8 cellular contexts compared by ENCODE assay signal in genomic region chr2:38751847-38752410, GRCh38. TPM values are rescaled to one million over a fixed set of nuclear protein-coding genes. Genes with fewer than 3 reads are reported as not detected.
A peak's percentile ranks its signal among the peaks of the same experiment; 100 is the strongest.
DNase-seq lines count a peak whose midpoint lies in the region; ATAC-seq, FAIRE-seq and TF ChIP-seq lines count a peak whose summit lies in the region.

No MANE protein-coding gene starts in this region.

- CTCF ChIA-PET in HepG2 (lab: Yijun Ruan, JAX; ENCODE audit: low intra/inter-chr PET ratio, low total read pairs): no interaction called here

- peaks cover 33% of the 10 kb centered on the region for H4K20me1 ChIP-seq in HepG2 (ENCODE audit: insufficient read depth, low read length)

- intact Hi-C loops in HepG2 (cut with micrococcal nuclease; ENCODE audit: unreplicated experiment): loop anchor here (10.0 kb wide), 1 partner anchor 373 kb away; the partner anchor contains the start of gene SOS1

- no peak for TF ChIP-seq CTCF in GM06990 (IDR thresholded peaks at IDR 0.05; ENCODE audit: insufficient read depth, low read length, poor library complexity, severe bottlenecking)
- no peak for TF ChIP-seq CTCF in HepG2 (CRISPR knock-in tag; IDR thresholded peaks at IDR 0.05)
- no peak for TF ChIP-seq CTCF in thoracic aorta (IDR thresholded peaks at IDR 0.05)

- FAIRE-seq in HepG2 (lab: Jason Lieb, UNC): no peak

- 41% methylated on average over 8 of the region's 8 CpGs for WGBS in HepG2 (ENCODE audit: low lambda C conversion rate)

- H3K27ac ChIP-seq in angular gyrus (ENCODE audit: low read depth, low read length) (peak overlapping the region; percentile 92), HepG2 (ENCODE audit: extremely low read length, insufficient read depth, low read length) (peak overlapping the region; percentile 87), thoracic aorta (peak overlapping the region; percentile 95 to 97)

- H2AFZ ChIP-seq in HepG2 (ENCODE audit: low read length): peak overlapping the region; percentile 83

- DNase-seq in GM06990 (ENCODE audit: extremely low read depth, insufficient read length): no peak
- DNase-seq in Jurkat, Clone E6-1 (ENCODE audit: low read depth, low spot score): peak; percentile 20
- DNase-seq in HepG2 (ENCODE audit: low spot score): peak; percentile 45
- DNase-seq in thoracic aorta (ENCODE audit: low spot score): no peak
- DNase-seq in dermis blood vessel endothelial cell: no peak

- TSS peak; percentile 74 for BruUV-seq in HepG2 (replicated peaks; lab: Mats Ljungman, UMichigan)

- H3K4me1 ChIP-seq in HepG2 (ENCODE audit: insufficient read depth, low read length): peaks cover 55% of the 10 kb centered on the region
- peaks cover 19 to 42% of the 10 kb centered on the region in 2 donors for H3K4me1 ChIP-seq in thoracic aorta (ENCODE audit: control insufficient read depth in 1 of 2, low read depth in 2 of 2)

- peak overlapping the region; percentile 82 for H3K4me2 ChIP-seq in HepG2 (ENCODE audit: low read depth, low read length)

- TF ChIP-seq EP300 in HepG2 (IDR thresholded peaks at IDR 0.05; ENCODE audit: low read depth in 2 of 2, low read length in 2 of 2) (no peak), HepG2 (CRISPR knock-in tag; IDR thresholded peaks at IDR 0.05; ENCODE audit: borderline replicate concordance) (no peak)

- peak overlapping the region; percentile 65 for H3K4me3 ChIP-seq in GM06990 (replicated peaks; ENCODE audit: low read depth, low read length)
- H3K4me3 ChIP-seq in Jurkat, Clone E6-1 (ENCODE audit: low read length): peak overlapping the region; percentile 84
- H3K4me3 ChIP-seq in HepG2 (replicated peaks in 1 of 3; ENCODE audit: insufficient read depth in 1 of 3, low read depth in 2 of 3, low read length in 3 of 3): peak overlapping the region; percentile 53 to 94 (median 60)
- H3K4me3 ChIP-seq in thoracic aorta: peak overlapping the region; percentile 93

- in situ Hi-C loops in HepG2 (cut with HindIII; ENCODE audit: extremely low pct_ligation_motif_present, low pct_unique_long_range_greater_than_20kb): no loop called here

- TF ChIP-seq RAD21 in HepG2 (CRISPR knock-in tag; IDR thresholded peaks at IDR 0.05): no peak

- H3K36me3 ChIP-seq in GM06990 (ENCODE audit: control insufficient read depth, insufficient read depth, low read length): peaks cover 13% of the 10 kb centered on the region
- peaks cover 9 to 22% of the 10 kb centered on the region in 2 experiments for H3K36me3 ChIP-seq in HepG2 (replicated peaks in 1 of 2; ENCODE audit: control insufficient read depth in 1 of 2, insufficient read depth in 2 of 2, low read length in 2 of 2)
- H3K36me3 ChIP-seq in thoracic aorta: peaks cover 22% of the 10 kb centered on the region

- ATAC-seq in HepG2: peak; percentile 42
- no peak for ATAC-seq in thoracic aorta (ENCODE audit: insufficient number of reproducible peaks, low FRiP score, low read depth)
- no peak for ATAC-seq in GM18505 (IDR thresholded peaks at IDR 0.05; ENCODE audit: unreplicated experiment)
- no peak for ATAC-seq in HG03520 (IDR thresholded peaks at IDR 0.05; ENCODE audit: unreplicated experiment)

- H3K9ac ChIP-seq in HepG2 (ENCODE audit: insufficient read depth, low read depth, low read length): peak overlapping the region; percentile 96

- no peaks in the 10 kb centered on the region for H3K27me3 ChIP-seq in GM06990 (replicated peaks; ENCODE audit: control insufficient read depth, insufficient read depth, low read length)
- H3K27me3 ChIP-seq in HepG2 (ENCODE audit: control insufficient read depth in 1 of 2, insufficient read depth in 2 of 2, low read length in 2 of 2): no peaks in the 10 kb centered on the region; a peak in 1 of 5 replicates
- no peaks in the 10 kb centered on the region for H3K27me3 ChIP-seq in thoracic aorta (replicated peaks; ENCODE audit: insufficient read depth)

- H3K79me2 ChIP-seq in HepG2 (ENCODE audit: insufficient read depth, low read length): peaks cover 42% of the 10 kb centered on the region

- no peaks in the 10 kb centered on the region for H3K9me3 ChIP-seq in HepG2 (ENCODE audit: low read length)
- H3K9me3 ChIP-seq in thoracic aorta: no peaks in the 10 kb centered on the region

- POLR2A ChIA-PET in HepG2 (lab: Yijun Ruan, JAX): interaction anchor here (0.6 to 2.6 kb wide), 68 partner anchors 8 to 1595 kb away, joined by 3 to 92 read pairs (median 4); partner anchors contain the start of genes CEBPZ, DHX57, EIF2AK2 and GALM

- no peak for TF ChIP-seq POLR2A in HepG2 (IDR thresholded peaks at IDR 0.05; ENCODE audit: insufficient read depth in 1 of 2, low read depth in 2 of 2, low read length in 2 of 2)
- TF ChIP-seq POLR2A in GM18505 (IDR thresholded peaks at IDR 0.05; ENCODE audit: borderline replicate concordance, extremely low read depth, insufficient read depth, insufficient read length): no peak

TF ChIP-seq in HepG2, 621 proteins besides CTCF, POLR2A, EP300 and RAD21 (continues in another document):
- TF ChIP-seq SIN3A (IDR thresholded peaks at IDR 0.05; ENCODE audit: borderline replicate concordance, low read depth, low read length) (no peak), ZNF121 (CRISPR knock-in tag; IDR thresholded peaks at IDR 0.05) (no peak), ZNF775 (CRISPR knock-in tag; IDR thresholded peaks at IDR 0.05; ENCODE audit: borderline replicate concordance) (0 out of 2 replicates have a peak, but pooled peaks have one; percentile 17), HIVEP1 (CRISPR knock-in tag; IDR thresholded peaks at IDR 0.05) (no peak), ZNF329 (CRISPR knock-in tag; IDR thresholded peaks at IDR 0.05; ENCODE audit: low read depth) (no peak), TBP (CRISPR knock-in tag; IDR thresholded peaks at IDR 0.05) (no peak), ATF5 (CRISPR knock-in tag; IDR thresholded peaks at IDR 0.05; ENCODE audit: low read depth) (no peak)

RNA-seq across cellular contexts. Expression of gene SRSF7, which starts 0.8 kb away (rescaled TPM):
- 374 TPM for polyA plus RNA-seq in Jurkat, Clone E6-1 (2012; ENCODE audit: insufficient read depth, insufficient read length)
- total RNA-seq in HepG2 (2016; rRNA removed; fragmentation: Illumina TruSeq; extraction: Trizol) (275 and 377 TPM in 2 replicates), thoracic aorta (100 to 1,000 TPM in 1 of 2 donors, 10 to 100 TPM in 1; 97.5 to 141 TPM), dermis blood vessel endothelial cell (145 and 170 TPM in 2 replicates)
- total RNA-seq in HepG2 (2016; cell fraction: cytosol; rRNA removed; fragmentation: Illumina TruSeq; extraction: Trizol; ENCODE audit: low read depth): 67.2 and 80.5 TPM in 2 replicates
- total RNA-seq in HepG2 (2016; cell fraction: insoluble cytoplasmic fraction; rRNA removed; fragmentation: Illumina TruSeq; extraction: Trizol): 285 and 392 TPM in 2 replicates
- 77.6 and 84.5 TPM in 2 replicates for total RNA-seq in HepG2 (2016; cell fraction: membrane; rRNA removed; fragmentation: Illumina TruSeq; extraction: Trizol)
- 186 and 191 TPM in 2 replicates for total RNA-seq in HepG2 (2016; cell fraction: nucleus; rRNA removed; fragmentation: Illumina TruSeq; extraction: Trizol)
- 154 and 172 TPM in 2 replicates for polyA plus RNA-seq in HepG2 (2011; rRNA removed)
- polyA plus RNA-seq in HepG2 (2011; cell fraction: cytosol; rRNA removed): 76.4 and 98.0 TPM in 2 replicates
- 231 and 316 TPM in 2 replicates for polyA plus RNA-seq in HepG2 (2011; cell fraction: nucleus; rRNA removed)
- 106 and 123 TPM in 2 replicates for polyA plus RNA-seq in HepG2 (2012)
- 48.7 and 55.5 TPM in 2 replicates for polyA plus RNA-seq in HepG2 (2016; cell fraction: cytosol; fragmentation: Illumina TruSeq; extraction: Trizol; ENCODE audit: low read depth)
- 378 and 417 TPM in 2 replicates for polyA plus RNA-seq in HepG2 (2016; cell fraction: insoluble cytoplasmic fraction; fragmentation: Illumina TruSeq; extraction: Trizol; ENCODE audit: low read depth)
- polyA plus RNA-seq in HepG2 (2016; cell fraction: membrane; fragmentation: Illumina TruSeq; extraction: Trizol; ENCODE audit: low read depth): 45.0 and 50.4 TPM in 2 replicates
- 359 and 362 TPM in 2 replicates for polyA plus RNA-seq in HepG2 (2016; cell fraction: nucleus; fragmentation: Illumina TruSeq; extraction: Trizol; ENCODE audit: insufficient read depth, low read depth)
- polyA minus RNA-seq in HepG2 (2011; rRNA and poly(A)+ RNA removed; ENCODE audit: low replicate concordance): 67.1 and 233 TPM in 2 replicates
- 41.8 and 45.7 TPM in 2 replicates for polyA minus RNA-seq in HepG2 (2011; cell fraction: cytosol; rRNA and poly(A)+ RNA removed)
- 175 and 230 TPM in 2 replicates for polyA minus RNA-seq in HepG2 (2011; cell fraction: nucleus; rRNA and poly(A)+ RNA removed)

RNA-seq across cellular contexts. Expression of gene GEMIN6, which starts 26.1 kb away (rescaled TPM):
- polyA plus RNA-seq in Jurkat, Clone E6-1 (2012; ENCODE audit: insufficient read depth, insufficient read length): 24.2 TPM
- total RNA-seq in HepG2 (2016; rRNA removed; fragmentation: Illumina TruSeq; extraction: Trizol) (43.2 and 62.7 TPM in 2 replicates), thoracic aorta (10 to 100 TPM in 1 of 2 donors, 1 to 10 TPM in 1; 7.7 to 10.6 TPM), dermis blood vessel endothelial cell (12.6 and 16.7 TPM in 2 replicates)
- total RNA-seq in HepG2 (2016; cell fraction: cytosol; rRNA removed; fragmentation: Illumina TruSeq; extraction: Trizol; ENCODE audit: low read depth): 12.7 and 14.8 TPM in 2 replicates
- total RNA-seq in HepG2 (2016; cell fraction: insoluble cytoplasmic fraction; rRNA removed; fragmentation: Illumina TruSeq; extraction: Trizol): 46.9 and 68.8 TPM in 2 replicates
- total RNA-seq in HepG2 (2016; cell fraction: membrane; rRNA removed; fragmentation: Illumina TruSeq; extraction: Trizol): 27.5 and 31.0 TPM in 2 replicates
- 11.9 and 15.9 TPM in 2 replicates for total RNA-seq in HepG2 (2016; cell fraction: nucleus; rRNA removed; fragmentation: Illumina TruSeq; extraction: Trizol)
- polyA plus RNA-seq in HepG2 (2011; rRNA removed): 13.0 and 14.4 TPM in 2 replicates
- 7.9 and 12.4 TPM in 2 replicates for polyA plus RNA-seq in HepG2 (2011; cell fraction: cytosol; rRNA removed)
- 1.6 and 3.7 TPM in 2 replicates for polyA plus RNA-seq in HepG2 (2011; cell fraction: nucleus; rRNA removed)
- polyA plus RNA-seq in HepG2 (2012): 15.2 and 30.2 TPM in 2 replicates
- polyA plus RNA-seq in HepG2 (2016; cell fraction: cytosol; fragmentation: Illumina TruSeq; extraction: Trizol; ENCODE audit: low read depth): 12.3 and 13.5 TPM in 2 replicates
- 58.6 and 61.6 TPM in 2 replicates for polyA plus RNA-seq in HepG2 (2016; cell fraction: insoluble cytoplasmic fraction; fragmentation: Illumina TruSeq; extraction: Trizol; ENCODE audit: low read depth)
- 18.4 and 19.5 TPM in 2 replicates for polyA plus RNA-seq in HepG2 (2016; cell fraction: membrane; fragmentation: Illumina TruSeq; extraction: Trizol; ENCODE audit: low read depth)
- 23.2 and 25.7 TPM in 2 replicates for polyA plus RNA-seq in HepG2 (2016; cell fraction: nucleus; fragmentation: Illumina TruSeq; extraction: Trizol; ENCODE audit: insufficient read depth, low read depth)
- 2.1 and 7.0 TPM in 2 replicates for polyA minus RNA-seq in HepG2 (2011; rRNA and poly(A)+ RNA removed; ENCODE audit: low replicate concordance)
- 6.2 and 8.2 TPM in 2 replicates for polyA minus RNA-seq in HepG2 (2011; cell fraction: cytosol; rRNA and poly(A)+ RNA removed)
- polyA minus RNA-seq in HepG2 (2011; cell fraction: nucleus; rRNA and poly(A)+ RNA removed): 1.7 and 2.9 TPM in 2 replicates

Comparison
In these comparisons a context has a peak if more than half of its experiments do, and no peak if none do; other contexts are left out.
1. DNase-seq: peak in Jurkat, Clone E6-1 (single experiment) and HepG2 (single experiment); none in GM06990 (single experiment), thoracic aorta (single experiment) and dermis blood vessel endothelial cell (single experiment).
2. Peak in every context shown above with its lines, with median percentiles within 50 percentile points of each other: H3K4me3 ChIP-seq and H3K27ac ChIP-seq.